ENCODE assay signal across 20 cellular contexts in the genomic region with DNA sequence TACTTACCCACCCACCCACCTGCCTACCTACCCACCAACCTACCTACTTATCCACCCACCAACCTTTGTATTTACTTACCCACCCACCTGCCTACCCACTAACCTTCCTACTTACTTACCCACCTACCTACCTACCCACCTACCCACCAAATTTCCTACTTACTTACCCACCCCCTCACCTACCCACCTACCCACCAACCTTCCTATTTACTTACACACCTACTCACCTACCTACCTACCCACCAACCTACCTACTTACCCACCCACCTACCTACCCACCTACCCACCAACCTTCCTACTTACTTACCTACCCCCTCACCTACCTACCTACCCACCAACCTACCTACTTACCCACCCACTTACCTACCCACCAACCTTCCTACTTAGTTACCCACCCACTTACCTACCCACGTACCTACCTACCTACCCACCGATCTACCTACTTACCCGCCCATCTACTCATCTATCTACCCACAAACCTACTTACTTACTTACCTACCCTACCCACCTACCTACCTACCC.
A peak's percentile ranks its signal among the peaks of the same experiment; 100 is the strongest.
DNase-seq lines count a peak whose midpoint lies in the region; ATAC-seq, FAIRE-seq and TF ChIP-seq lines count a peak whose summit lies in the region.
"Had no signal": no experiment of that assay in that cellular context is flagged by ENCODE, and none has a peak within 500 bp of the region (broad histone marks: within the 10 kb centered on the region; RNA-seq: fewer than 3 reads in every experiment).

No MANE protein-coding gene starts in this region.

- no peak for DNase-seq in stimulated activated naive CD8-positive, alpha-beta T cell treated with anti-CD3 and anti-CD28 coated beads, Interleukin-15, amount 100 ng/mL, for 72 hours
- no peak for DNase-seq in stimulated activated naive CD8-positive, alpha-beta T cell treated with anti-CD3 and anti-CD28 coated beads, Interleukin-15, Interleukin-2, amounts not matched to agents 100 U/mL and 50 U/mL, for 24 hours
- DNase-seq in H1 (ENCODE audit: low read depth in 1 of 2, low spot score in 2 of 2) (no peak), GM03348 (ENCODE audit: low spot score) (no peak)
- no peak for DNase-seq in activated naive CD4-positive, alpha-beta T cell treated with anti-CD3 and anti-CD28 coated beads, Interleukin-2, amount 10 ng/mL, durations not matched to agents 7 days and 5 days
- no peak for DNase-seq in CD4-positive, alpha-beta memory T cell
- DNase-seq: ACHN; BE2C; C1 segment of cervical spinal cord; Caco-2; CD4-positive, CD25-positive, alpha-beta regulatory T cell; H7 had no signal

- H3K79me2 ChIP-seq in H1 (ENCODE audit: control insufficient read depth in 1 of 2, insufficient read depth in 2 of 2, low read length in 2 of 2): no peaks in the 10 kb centered on the region

- no peak overlapping the region for H2AFZ ChIP-seq in H1 (ENCODE audit: low read length)
- H2AFZ ChIP-seq: GM23338 had no signal

- CTCF ChIA-PET in H1 (lab: Charles Lee; ENCODE audit: partially characterized antibody): interaction anchor here (0.7 to 1.3 kb wide), 4 partner anchors 10 to 59 kb away, joined by 3 to 5 read pairs (median 4); no protein-coding TSS in a partner anchor
- CTCF ChIA-PET in activated naive CD4-positive, alpha-beta T cell treated with anti-CD3 and anti-CD28 coated beads, Interleukin-2, amount 10 ng/mL, durations not matched to agents 7 days and 5 days (lab: Charles Lee): no interaction called here
- CTCF ChIA-PET in CD4-positive, alpha-beta memory T cell (lab: Charles Lee; ENCODE audit: partially characterized antibody): interaction anchor here (1.2 kb wide), 1 partner anchor 97 kb away, joined by 3 read pairs; no protein-coding TSS in a partner anchor

- H3K56ac ChIP-seq in H1 (replicated peaks; ENCODE audit: insufficient read length, low read depth, low read length): no peak overlapping the region

- H2BK5ac ChIP-seq in H1 (ENCODE audit: low read depth, low read length): no peak overlapping the region

- no peak overlapping the region for H3K14ac ChIP-seq in H1 (ENCODE audit: insufficient read length)

- H3K27ac Mint-ChIP-seq in stimulated activated naive CD8-positive, alpha-beta T cell treated with anti-CD3 and anti-CD28 coated beads, Interleukin-15, amount 100 ng/mL, for 72 hours: no peak overlapping the region
- no peak overlapping the region for H3K27ac Mint-ChIP-seq in stimulated activated memory B cell treated with anti-CD40 and anti-IgM and Interleukin-4, amounts not matched to agents 10 μg/mL and 1 μg/mL and 100 μg/mL, for 72 hours
- no peak overlapping the region for H3K27ac Mint-ChIP-seq in activated naive CD4-positive, alpha-beta T cell treated with anti-CD3 and anti-CD28 coated beads, Interleukin-2, amount 10 ng/mL, durations not matched to agents 7 days and 5 days
- H3K27ac Mint-ChIP-seq in CD4-positive, alpha-beta memory T cell: no peak overlapping the region
- H3K27ac Mint-ChIP-seq: CD4-positive, CD25-positive, alpha-beta regulatory T cell; GM23338 had no signal

- H3K36me3 ChIP-seq in H1 (ENCODE audit: control insufficient read depth in 2 of 4, insufficient read depth in 4 of 4, low read length in 3 of 4): no peaks in the 10 kb centered on the region
- H3K36me3 ChIP-seq in CD4-positive, alpha-beta memory T cell (ENCODE audit: insufficient read depth, low read length): no peaks in the 10 kb centered on the region
- H3K36me3 ChIP-seq: BE2C had no signal

- no peak overlapping the region for H2BK120ac ChIP-seq in H1 (replicated peaks; ENCODE audit: low read depth, low read length)

- H3K4me1 Mint-ChIP-seq in stimulated activated naive CD8-positive, alpha-beta T cell treated with anti-CD3 and anti-CD28 coated beads, Interleukin-15, amount 100 ng/mL, for 72 hours: no peaks in the 10 kb centered on the region
- no peaks in the 10 kb centered on the region for H3K4me1 Mint-ChIP-seq in stimulated activated memory B cell treated with anti-CD40 and anti-IgM and Interleukin-4, amounts not matched to agents 10 μg/mL and 1 μg/mL and 100 μg/mL, for 72 hours
- no peaks in the 10 kb centered on the region for H3K4me1 Mint-ChIP-seq in activated naive CD4-positive, alpha-beta T cell treated with anti-CD3 and anti-CD28 coated beads, Interleukin-2, amount 10 ng/mL, durations not matched to agents 7 days and 5 days
- no peaks in the 10 kb centered on the region for H3K4me1 Mint-ChIP-seq in CD4-positive, alpha-beta memory T cell
- H3K4me1 Mint-ChIP-seq: CD4-positive, CD25-positive, alpha-beta regulatory T cell had no signal

- H3K4me3 ChIP-seq in H1 (ENCODE audit: extremely low read depth in 1 of 4, insufficient read depth in 2 of 4, low read depth in 3 of 4, low read length in 4 of 4): no peak overlapping the region
- H3K4me3 ChIP-seq in CD4-positive, alpha-beta memory T cell (ENCODE audit: low read length in 2 of 2): no peak overlapping the region
- H3K4me3 ChIP-seq: GM23338 had no signal

- peaks cover 7% of the 10 kb centered on the region for H3K27me3 Mint-ChIP-seq in stimulated activated naive CD8-positive, alpha-beta T cell treated with anti-CD3 and anti-CD28 coated beads, Interleukin-15, amount 100 ng/mL, for 72 hours
- peaks cover 17% of the 10 kb centered on the region for H3K27me3 Mint-ChIP-seq in stimulated activated memory B cell treated with anti-CD40 and anti-IgM and Interleukin-4, amounts not matched to agents 10 μg/mL and 1 μg/mL and 100 μg/mL, for 72 hours
- no peaks in the 10 kb centered on the region for H3K27me3 Mint-ChIP-seq in activated naive CD4-positive, alpha-beta T cell treated with anti-CD3 and anti-CD28 coated beads, Interleukin-2, amount 10 ng/mL, durations not matched to agents 7 days and 5 days
- peaks cover 2 to 4% of the 10 kb centered on the region in 2 donors for H3K27me3 Mint-ChIP-seq in CD4-positive, alpha-beta memory T cell

- FAIRE-seq in H1 (lab: Jason Lieb, UNC): no peak
- FAIRE-seq: A204.1, D721Med, G401.6, GM12892, GM18507 had no signal

- no peak overlapping the region for H3K4ac ChIP-seq in H1 (replicated peaks; ENCODE audit: insufficient read length, low read depth, low read length)

- POLR2A ChIA-PET in H1 (lab: Charles Lee; ENCODE audit: partially characterized antibody): interaction anchor here (0.7 kb wide), 1 partner anchor 778 kb away, joined by 3 read pairs; no protein-coding TSS in a partner anchor
- POLR2A ChIA-PET in CD4-positive, alpha-beta memory T cell (lab: Charles Lee; ENCODE audit: partially characterized antibody): no interaction called here

- intact Hi-C loops in CD4-positive, alpha-beta memory T cell (cut with micrococcal nuclease): no loop called here

- H2AK5ac ChIP-seq in H1 (ENCODE audit: low read depth, low read length): no peak overlapping the region

- no peak for TF ChIP-seq RAD21 in H1 (IDR thresholded peaks at IDR 0.05 in 1 of 2, conservative IDR thresholded peaks at IDR 0.05 in 1 of 2; ENCODE audit: low read depth in 2 of 2, low read length in 2 of 2)

- no peaks in the 10 kb centered on the region for H4K20me1 ChIP-seq in H1 (replicated peaks in 1 of 2; ENCODE audit: control insufficient read depth in 1 of 2, insufficient read depth in 2 of 2, low read length in 2 of 2)

- no peak for TF ChIP-seq EP300 in H1 (IDR thresholded peaks at IDR 0.05; ENCODE audit: borderline replicate concordance in 1 of 2, low read depth in 2 of 2, low read length in 2 of 2)

- H3K27ac ChIP-seq in H1 (ENCODE audit: low read depth, low read length): no peak overlapping the region
- H3K27ac ChIP-seq in CD4-positive, alpha-beta memory T cell (ENCODE audit: low read depth, low read length): no peak overlapping the region

- peak overlapping the region; percentile 68; the same call in 1 of the 2 replicates for H2BK12ac ChIP-seq in H1 (ENCODE audit: low read depth, low read length)

- H3K23ac ChIP-seq in H1 (ENCODE audit: insufficient read length): no peak overlapping the region

- no peak overlapping the region for H3K9ac ChIP-seq in H1 (replicated peaks in 1 of 4; ENCODE audit: extremely low read depth in 1 of 4, low read depth in 3 of 4, low read length in 3 of 4)

- no peak overlapping the region for H3K18ac ChIP-seq in H1 (ENCODE audit: extremely low read depth, low read length)

- no peak overlapping the region for H4K91ac ChIP-seq in H1 (replicated peaks; ENCODE audit: insufficient read length, low read length)

- H3K9me3 ChIP-seq in H1 (ENCODE audit: insufficient read depth in 2 of 2, low read depth in 1 of 2, low read length in 1 of 2): no peaks in the 10 kb centered on the region
- no peaks in the 10 kb centered on the region for H3K9me3 ChIP-seq in CD4-positive, alpha-beta memory T cell (ENCODE audit: control insufficient read depth in 1 of 2, low read length in 2 of 2)
- H3K9me3 ChIP-seq: BE2C, Caco-2 had no signal

- H3K4me3 Mint-ChIP-seq in stimulated activated naive CD8-positive, alpha-beta T cell treated with anti-CD3 and anti-CD28 coated beads, Interleukin-15, amount 100 ng/mL, for 72 hours: no peak overlapping the region
- no peak overlapping the region for H3K4me3 Mint-ChIP-seq in stimulated activated memory B cell treated with anti-CD40 and anti-IgM and Interleukin-4, amounts not matched to agents 10 μg/mL and 1 μg/mL and 100 μg/mL, for 72 hours
- H3K4me3 Mint-ChIP-seq in activated naive CD4-positive, alpha-beta T cell treated with anti-CD3 and anti-CD28 coated beads, Interleukin-2, amount 10 ng/mL, durations not matched to agents 7 days and 5 days: no peak overlapping the region
- no peak overlapping the region for H3K4me3 Mint-ChIP-seq in CD4-positive, alpha-beta memory T cell
- H3K4me3 Mint-ChIP-seq: CD4-positive, CD25-positive, alpha-beta regulatory T cell; GM23338 had no signal

- no peaks in the 10 kb centered on the region for H3K9me3 Mint-ChIP-seq in stimulated activated naive CD8-positive, alpha-beta T cell treated with anti-CD3 and anti-CD28 coated beads, Interleukin-15, amount 100 ng/mL, for 72 hours
- no peaks in the 10 kb centered on the region for H3K9me3 Mint-ChIP-seq in stimulated activated memory B cell treated with anti-CD40 and anti-IgM and Interleukin-4, amounts not matched to agents 10 μg/mL and 1 μg/mL and 100 μg/mL, for 72 hours
- H3K9me3 Mint-ChIP-seq in activated naive CD4-positive, alpha-beta T cell treated with anti-CD3 and anti-CD28 coated beads, Interleukin-2, amount 10 ng/mL, durations not matched to agents 7 days and 5 days: no peaks in the 10 kb centered on the region
- no peaks in the 10 kb centered on the region for H3K9me3 Mint-ChIP-seq in CD4-positive, alpha-beta memory T cell
- H3K9me3 Mint-ChIP-seq: CD4-positive, CD25-positive, alpha-beta regulatory T cell; GM23338 had no signal

- ATAC-seq in stimulated activated naive CD8-positive, alpha-beta T cell treated with anti-CD3 and anti-CD28 coated beads, Interleukin-15, amount 100 ng/mL, for 72 hours: peak; percentile 53
- no peak for ATAC-seq in stimulated activated naive CD8-positive, alpha-beta T cell treated with anti-CD3 and anti-CD28 coated beads, Interleukin-15, Interleukin-2, amounts not matched to agents 100 U/mL and 50 U/mL, for 24 hours
- ATAC-seq in stimulated activated memory B cell treated with anti-CD40 and anti-IgM and Interleukin-4, amounts not matched to agents 10 μg/mL and 1 μg/mL and 100 μg/mL, for 72 hours: peak; percentile 39
- ATAC-seq: GM23338, HCT116 had no signal

- no peak overlapping the region for H4K8ac ChIP-seq in H1 (ENCODE audit: extremely low read depth, insufficient read depth, low read length)

- no peak overlapping the region for H2BK15ac ChIP-seq in H1 (ENCODE audit: low read length)

- H2BK20ac ChIP-seq in H1 (ENCODE audit: low read length): no peak overlapping the region

- no peaks in the 10 kb centered on the region for H3K27me3 ChIP-seq in H1 (replicated peaks in 1 of 4; ENCODE audit: control insufficient read depth in 3 of 4, extremely low read depth in 1 of 4, insufficient read depth in 3 of 4, low read length in 3 of 4)
- no peaks in the 10 kb centered on the region for H3K27me3 ChIP-seq in CD4-positive, alpha-beta memory T cell (ENCODE audit: insufficient read depth, low read length)
- H3K27me3 ChIP-seq: BE2C had no signal

- H3K4me2 ChIP-seq in H1 (ENCODE audit: insufficient read depth in 1 of 2, low read depth in 2 of 2, low read length in 2 of 2): no peak overlapping the region
- H3K4me2 ChIP-seq: GM23338 had no signal

- TF ChIP-seq CTCF in H1 (IDR thresholded peaks at IDR 0.05; ENCODE audit: control extremely low read depth in 1 of 3, insufficient read depth in 1 of 3, low read depth in 1 of 3, low read length in 3 of 3): no peak

- H4K5ac ChIP-seq in H1 (ENCODE audit: insufficient read length, low read depth, low read length): no peak overlapping the region

- H3K4me1 ChIP-seq in H1 (replicated peaks in 1 of 4; ENCODE audit: control insufficient read depth in 3 of 4, insufficient read depth in 4 of 4, low read length in 3 of 4): no peaks in the 10 kb centered on the region
- H3K4me1 ChIP-seq in CD4-positive, alpha-beta memory T cell (ENCODE audit: insufficient read depth, low read length): no peaks in the 10 kb centered on the region
- H3K4me1 ChIP-seq: BE2C, Caco-2 had no signal

- TF ChIP-seq POLR2A in H1 (IDR thresholded peaks at IDR 0.05; ENCODE audit: control extremely low read depth in 1 of 2, low read depth in 2 of 2, low read length in 2 of 2): no peak

- 85 to 100% methylated on average over 3 of the region's 3 CpGs for WGBS in H1 (ENCODE audit: extremely low coverage in 1 of 2, insufficient coverage in 1 of 2, insufficient read length in 1 of 2, insufficient replicate concordance in 2 of 2, low coverage in 1 of 2, low lambda C conversion rate in 2 of 2, missing lambda C conversion rate in 1 of 2), 2 experiments

- H3K23me2 ChIP-seq in H1 (ENCODE audit: low read depth, low read length): peaks cover 7% of the 10 kb centered on the region; the same call in 1 of the 2 replicates

- no peaks in the 10 kb centered on the region for H3K36me3 Mint-ChIP-seq in stimulated activated memory B cell treated with anti-CD40 and anti-IgM and Interleukin-4, amounts not matched to agents 10 μg/mL and 1 μg/mL and 100 μg/mL, for 72 hours
- H3K36me3 Mint-ChIP-seq in activated naive CD4-positive, alpha-beta T cell treated with anti-CD3 and anti-CD28 coated beads, Interleukin-2, amount 10 ng/mL, durations not matched to agents 7 days and 5 days: no peaks in the 10 kb centered on the region
- no peaks in the 10 kb centered on the region for H3K36me3 Mint-ChIP-seq in CD4-positive, alpha-beta memory T cell
- H3K36me3 Mint-ChIP-seq: CD4-positive, CD25-positive, alpha-beta regulatory T cell had no signal

- H3K79me1 ChIP-seq in H1 (ENCODE audit: low read depth, low read length): no peaks in the 10 kb centered on the region
